Comparison of ENCODE assay signal across 21 cellular contexts in the genomic region with DNA sequence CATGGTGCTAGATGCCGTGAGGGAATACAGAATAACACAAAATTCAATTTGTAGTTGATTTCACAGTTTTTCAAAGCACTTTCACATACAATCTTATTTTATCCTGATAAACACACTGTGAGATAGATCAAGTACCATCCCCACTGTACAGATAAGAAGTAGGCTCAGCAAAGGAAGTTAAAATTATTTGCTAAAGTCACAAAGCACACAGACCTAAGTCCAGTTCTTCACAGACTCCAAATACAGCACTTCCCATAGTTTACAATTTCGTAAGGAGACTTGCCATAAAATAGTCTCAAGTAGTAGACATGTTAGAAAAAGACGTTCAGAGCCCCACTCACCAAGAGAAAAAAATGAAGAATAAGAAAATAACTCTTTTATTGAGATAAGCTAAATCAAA. TPM values are rescaled to one million over a fixed set of nuclear protein-coding genes. Genes with fewer than 3 reads are reported as not detected.
A peak's percentile ranks its signal among the peaks of the same experiment; 100 is the strongest.
DNase-seq lines count a peak whose midpoint lies in the region; ATAC-seq and TF ChIP-seq lines count a peak whose summit lies in the region.
"Had no signal": no experiment of that assay in that cellular context is flagged by ENCODE, and none has a peak within 500 bp of the region (broad histone marks: within the 10 kb centered on the region; RNA-seq: fewer than 3 reads in every experiment).

No MANE protein-coding gene starts in this region.

- H3K4me1 Mint-ChIP-seq in activated naive CD8-positive, alpha-beta T cell treated with anti-CD3 and anti-CD28 coated beads for 36 hours, result peaks cover 5% of the 10 kb centered on the region
- H3K4me1 Mint-ChIP-seq in activated naive CD8-positive, alpha-beta T cell treated with anti-CD3 and anti-CD28 coated beads, Interleukin-2, amount 50 U/mL, for 24 hours, result peaks cover 5% of the 10 kb centered on the region
- peaks cover 3% of the 10 kb centered on the region for H3K4me1 Mint-ChIP-seq in activated T-cell treated with anti-CD3 and anti-CD28 coated beads, Interleukin-2, amount 50 U/mL, for 4 hours (ENCODE audit: low read depth)
- H3K4me1 Mint-ChIP-seq: GM23338, H9 had no signal

- H3K27ac ChIP-seq in hepatocyte, result peak overlapping the region; percentile 39
- H3K27ac ChIP-seq: 22Rv1, BLaER1, C4-2B had no signal

- no peaks in the 10 kb centered on the region for H4K20me1 ChIP-seq in hepatocyte (ENCODE audit: insufficient read depth, poor library complexity, severe bottlenecking)
- H4K20me1 ChIP-seq: BLaER1 had no signal

- H3K36me3 ChIP-seq in hepatocyte (replicated peaks; ENCODE audit: insufficient read depth, low read depth), result no peaks in the 10 kb centered on the region
- H3K36me3 ChIP-seq in mucosa of descending colon (ENCODE audit: low read depth), result no peaks in the 10 kb centered on the region
- H3K36me3 ChIP-seq: BLaER1 had no signal

- WGBS in hepatocyte (ENCODE audit: low lambda C conversion rate, missing lambda C conversion rate), result 60% methylated on average over 3 of the region's 3 CpGs

- H3K36me3 Mint-ChIP-seq in activated naive CD8-positive, alpha-beta T cell treated with anti-CD3 and anti-CD28 coated beads for 36 hours, result no peaks in the 10 kb centered on the region
- H3K36me3 Mint-ChIP-seq in activated naive CD8-positive, alpha-beta T cell treated with anti-CD3 and anti-CD28 coated beads, Interleukin-2, amount 50 U/mL, for 24 hours (ENCODE audit: low read depth), result no peaks in the 10 kb centered on the region
- no peaks in the 10 kb centered on the region for H3K36me3 Mint-ChIP-seq in activated T-cell treated with anti-CD3 and anti-CD28 coated beads, Interleukin-2, amount 50 U/mL, for 4 hours (ENCODE audit: insufficient read depth)
- H3K36me3 Mint-ChIP-seq: CD4-positive, CD25-positive, alpha-beta regulatory T cell; CD8-positive, alpha-beta T cell had no signal

- no peaks in the 10 kb centered on the region for H3K4me1 ChIP-seq in hepatocyte (ENCODE audit: insufficient read depth)
- no peaks in the 10 kb centered on the region for H3K4me1 ChIP-seq in mucosa of descending colon (ENCODE audit: low read depth)

- H3K9me3 ChIP-seq in hepatocyte (ENCODE audit: low read depth) (no peaks in the 10 kb centered on the region), mucosa of descending colon (no peaks in the 10 kb centered on the region)
- H3K9me3 ChIP-seq: BLaER1, Caco-2 had no signal

- ATAC-seq in activated naive CD8-positive, alpha-beta T cell treated with anti-CD3 and anti-CD28 coated beads, Interleukin-2, amount 50 U/mL, for 24 hours, result no peak
- peak; percentile 62 for ATAC-seq in mucosa of descending colon
- ATAC-seq in HG02884 (IDR thresholded peaks at IDR 0.05; ENCODE audit: unreplicated experiment), result no peak
- no peak for ATAC-seq in activated T-cell treated with anti-CD3 and anti-CD28 coated beads, Interleukin-2, amount 50 U/mL, for 4 hours
- ATAC-seq: CD8-positive, alpha-beta T cell; GM12878; GM23338; HCT116 had no signal

- intact Hi-C loops in mucosa of descending colon (cut with DNase I, micrococcal nuclease), result no loop called here

- H3K9me3 Mint-ChIP-seq in activated naive CD8-positive, alpha-beta T cell treated with anti-CD3 and anti-CD28 coated beads for 36 hours, result no peaks in the 10 kb centered on the region
- no peaks in the 10 kb centered on the region for H3K9me3 Mint-ChIP-seq in activated naive CD8-positive, alpha-beta T cell treated with anti-CD3 and anti-CD28 coated beads, Interleukin-2, amount 50 U/mL, for 24 hours
- H3K9me3 Mint-ChIP-seq in activated T-cell treated with anti-CD3 and anti-CD28 coated beads, Interleukin-2, amount 50 U/mL, for 4 hours, result no peaks in the 10 kb centered on the region
- H3K9me3 Mint-ChIP-seq: CD8-positive, alpha-beta T cell; GM23338 had no signal

- TF ChIP-seq CTCF in hepatocyte (IDR thresholded peaks at IDR 0.05; ENCODE audit: poor library complexity) (no peak), mucosa of descending colon (IDR thresholded peaks at IDR 0.05) (no peak)

- H2AFZ ChIP-seq in hepatocyte, result no peak overlapping the region
- H2AFZ ChIP-seq: GM23338 had no signal

- H3K27me3 Mint-ChIP-seq in activated naive CD8-positive, alpha-beta T cell treated with anti-CD3 and anti-CD28 coated beads for 36 hours, result no peaks in the 10 kb centered on the region
- no peaks in the 10 kb centered on the region for H3K27me3 Mint-ChIP-seq in activated naive CD8-positive, alpha-beta T cell treated with anti-CD3 and anti-CD28 coated beads, Interleukin-2, amount 50 U/mL, for 24 hours
- H3K27me3 Mint-ChIP-seq in activated T-cell treated with anti-CD3 and anti-CD28 coated beads, Interleukin-2, amount 50 U/mL, for 4 hours (ENCODE audit: low read depth), result no peaks in the 10 kb centered on the region
- H3K27me3 Mint-ChIP-seq: B cell; CD4-positive, CD25-positive, alpha-beta regulatory T cell had no signal

- H3K27me3 ChIP-seq in hepatocyte, result no peaks in the 10 kb centered on the region
- H3K27me3 ChIP-seq: BLaER1 had no signal

- no peak overlapping the region for H3K4me3 ChIP-seq in hepatocyte
- no peak overlapping the region for H3K4me3 ChIP-seq in mucosa of descending colon
- H3K4me3 ChIP-seq: BLaER1, GM12878, GM23338 had no signal

- H3K4me3 Mint-ChIP-seq in activated naive CD8-positive, alpha-beta T cell treated with anti-CD3 and anti-CD28 coated beads for 36 hours, result no peak overlapping the region
- H3K4me3 Mint-ChIP-seq in activated naive CD8-positive, alpha-beta T cell treated with anti-CD3 and anti-CD28 coated beads, Interleukin-2, amount 50 U/mL, for 24 hours, result no peak overlapping the region
- no peak overlapping the region for H3K4me3 Mint-ChIP-seq in activated T-cell treated with anti-CD3 and anti-CD28 coated beads, Interleukin-2, amount 50 U/mL, for 4 hours
- H3K4me3 Mint-ChIP-seq: B cell; CD4-positive, CD25-positive, alpha-beta regulatory T cell; CD8-positive, alpha-beta T cell; GM23338; H9 had no signal

- no peak for DNase-seq in activated naive CD8-positive, alpha-beta T cell treated with anti-CD3 and anti-CD28 coated beads for 36 hours
- DNase-seq in activated naive CD8-positive, alpha-beta T cell treated with anti-CD3 and anti-CD28 coated beads, Interleukin-2, amount 50 U/mL, for 24 hours, result no peak
- DNase-seq in hepatocyte (ENCODE audit: low spot score) (no peak), mucosa of descending colon (no peak)
- no peak for DNase-seq in activated T-cell treated with anti-CD3 and anti-CD28 coated beads, Interleukin-2, amount 50 U/mL, for 4 hours
- DNase-seq: Caco-2; CD4-positive, CD25-positive, alpha-beta regulatory T cell; CD8-positive, alpha-beta T cell; DMS 273 treated with DMSO at 0.1 percent for 48 hours; DMS79; EL; GDM1; H9 had no signal

- no peaks in the 10 kb centered on the region for H3K79me2 ChIP-seq in hepatocyte

- H3K9me2 ChIP-seq in hepatocyte (replicated peaks; ENCODE audit: insufficient read depth), result no peaks in the 10 kb centered on the region

- H3K4me2 ChIP-seq in hepatocyte, result peak overlapping the region; percentile 51
- H3K4me2 ChIP-seq: BLaER1, GM23338 had no signal

- peak overlapping the region; percentile 6 for H3K27ac Mint-ChIP-seq in activated naive CD8-positive, alpha-beta T cell treated with anti-CD3 and anti-CD28 coated beads for 36 hours
- H3K27ac Mint-ChIP-seq in activated naive CD8-positive, alpha-beta T cell treated with anti-CD3 and anti-CD28 coated beads, Interleukin-2, amount 50 U/mL, for 24 hours, result no peak overlapping the region
- H3K27ac Mint-ChIP-seq: B cell; CD4-positive, CD25-positive, alpha-beta regulatory T cell; CD8-positive, alpha-beta T cell; GM23338; H9 had no signal

RNA-seq across cellular contexts. Expression of a gene that starts 7.8 kb away (rescaled TPM):
- 10 to 100 TPM; 32.7 to 32.9 TPM for total RNA-seq in activated naive CD8-positive, alpha-beta T cell treated with anti-CD3 and anti-CD28 coated beads for 36 hours
- total RNA-seq in hepatocyte, result 46.4 and 50.5 TPM in 2 replicates
- polyA plus RNA-seq in hepatocyte, result 15.5 and 16.9 TPM in 2 replicates
- total RNA-seq in mucosa of descending colon, result 10 to 100 TPM; 27.4 to 47.1 (median 34.1) TPM
- total RNA-seq in activated T-cell treated with anti-CD3 and anti-CD28 coated beads, Interleukin-2, amount 50 U/mL, for 4 hours, result 10 to 100 TPM; 20.6 to 23.3 (median 21.5) TPM

RNA-seq across cellular contexts. Expression of a gene that starts 35.3 kb away (rescaled TPM):
- total RNA-seq in activated naive CD8-positive, alpha-beta T cell treated with anti-CD3 and anti-CD28 coated beads for 36 hours, result 10 to 100 TPM; 73.8 to 75.4 TPM
- total RNA-seq in hepatocyte (44.6 and 46.0 TPM in 2 replicates), mucosa of descending colon (10 to 100 TPM; 29.0 to 36.7 (median 35.0) TPM)
- polyA plus RNA-seq in hepatocyte, result 66.5 and 72.6 TPM in 2 replicates
- 10 to 100 TPM; 63.9 to 65.4 (median 65.0) TPM for total RNA-seq in activated T-cell treated with anti-CD3 and anti-CD28 coated beads, Interleukin-2, amount 50 U/mL, for 4 hours
